ENCODE assay signal across 8 cellular contexts in genomic region chr16:55035037-55035436, GRCh38.
DNase-seq lines count a peak whose midpoint lies in the region; ATAC-seq, FAIRE-seq and TF ChIP-seq lines count a peak whose summit lies in the region.

No MANE protein-coding gene starts in this region.

- H3K27me3 ChIP-seq in transverse colon: peaks cover 4% of the 10 kb centered on the region

- TF ChIP-seq CTCF in AG09319 (IDR thresholded peaks at IDR 0.05; ENCODE audit: low read depth, low read length) (peak; percentile 47), fibroblast of villous mesenchyme (IDR thresholded peaks at IDR 0.05; ENCODE audit: insufficient read depth, low read depth, low read length) (peak; percentile 48), transverse colon (IDR thresholded peaks at IDR 0.05) (peak in 3 of 5 experiments; percentile 10 to 32 (median 15))

- FAIRE-seq in RCC 7860 (lab: Jason Lieb, UNC): no peak

- DNase-seq in AG09319 (ENCODE audit: extremely low read depth, low read depth) (no peak), RCC 7860 (ENCODE audit: low spot score) (peak; percentile 4), fibroblast of villous mesenchyme (ENCODE audit: low read depth) (no peak), transverse colon (no peak), NCI-H187 (lab: John Stamatoyannopoulos, UW) (no peak), C1 segment of cervical spinal cord (lab: John Stamatoyannopoulos, UW) (no peak)

- intact Hi-C loops in transverse colon (cut with DNase I; ENCODE audit: low total_unique reads): no loop called here

- 25 to 33% methylated on average over 7 of the region's 7 CpGs for WGBS in transverse colon (ENCODE audit: low coverage in 1 of 2), 2 donors

- H3K4me3 ChIP-seq in fibroblast of villous mesenchyme (ENCODE audit: low read depth, low read length): no peak overlapping the region
- no peak overlapping the region for H3K4me3 ChIP-seq in transverse colon

- H3K36me3 ChIP-seq in transverse colon: no peaks in the 10 kb centered on the region

- in situ Hi-C loops in transverse colon (cut with MboI; ENCODE audit: low pct_ligation_motif_present in 1 of 4, low pct_unique_long_range_greater_than_20kb in 1 of 4, low sequenced_read_pairs in 3 of 4): no loop called here

- peak; percentile 72 for ATAC-seq in GM18868 (IDR thresholded peaks at IDR 0.05; ENCODE audit: unreplicated experiment)
- no peak for ATAC-seq in GM18505 (IDR thresholded peaks at IDR 0.05; ENCODE audit: unreplicated experiment)

- no peaks in the 10 kb centered on the region for H3K4me1 ChIP-seq in transverse colon

- H3K9me3 ChIP-seq in transverse colon: no peaks in the 10 kb centered on the region

- no peak overlapping the region for H3K27ac ChIP-seq in transverse colon

- TF ChIP-seq POLR2A in transverse colon (IDR thresholded peaks at IDR 0.05) (no peak), GM18505 (IDR thresholded peaks at IDR 0.05; ENCODE audit: borderline replicate concordance, extremely low read depth, insufficient read depth, insufficient read length) (no peak)

- TF ChIP-seq EP300 in transverse colon (IDR thresholded peaks at IDR 0.05; ENCODE audit: low read depth): no peak
